Comparison of ENCODE assay signal across 27 cellular contexts in genomic region chr17:9693755-9694154, GRCh38.
"Had no signal": no experiment of that assay in that cellular context is flagged by ENCODE, and none has a peak within 500 bp of the region (broad histone marks: within the 10 kb centered on the region; RNA-seq: fewer than 3 reads in every experiment).

No MANE protein-coding gene starts in this region.

- H3K9me3 ChIP-seq: stomach, suprapubic skin, testis, thoracic aorta, thyroid gland, tibial artery, tibial nerve, upper lobe of left lung, upper lobe of right lung, uterus, vagina had no signal

- H3K27ac ChIP-seq: stomach, suprapubic skin, testis, thoracic aorta, thyroid gland, tibial artery, tibial nerve, upper lobe of left lung, upper lobe of right lung, uterus, vagina had no signal

- DNase-seq: stimulated activated CD4-positive, alpha-beta T cell treated with anti-CD3 and anti-CD28 coated beads, Interleukin-2, amount 100 ng/mL, for 24 hours; stimulated activated CD4-positive, alpha-beta T cell treated with anti-CD3 and anti-CD28 coated beads, Interleukin-2, amount 100 ng/mL, for 48 hours; stimulated activated CD4-positive, alpha-beta T cell treated with anti-CD3 and anti-CD28 coated beads, Interleukin-4, amount 100 ng/mL, for 1 hour; stimulated activated CD4-positive, alpha-beta T cell treated with anti-CD3 and anti-CD28 coated beads, Interleukin-4, amount 100 ng/mL, for 24 hours; stimulated activated CD4-positive, alpha-beta T cell treated with anti-CD3 and anti-CD28 coated beads, Interleukin-4, amount 100 ng/mL, for 4 hours; stimulated activated CD8-positive, alpha-beta memory T cell treated with anti-CD3 and anti-CD28 coated beads, Interleukin-4, amount 100 ng/mL, for 48 hours; stimulated activated naive B cell treated with anti-CD40 and anti-IgM and Interleukin-4, amounts not matched to agents 10 μg/mL and 1 μg/mL and 100 μg/mL, for 72 hours; stimulated activated naive CD4-positive, alpha-beta T cell; stimulated activated naive CD4-positive, alpha-beta T cell treated with Interleukin-2 at 50 U/mL for 16 hours; stimulated activated naive CD8-positive, alpha-beta T cell treated with anti-CD3 and anti-CD28 coated beads, Interleukin-15, amount 100 ng/mL, for 72 hours; stimulated activated naive CD8-positive, alpha-beta T cell treated with anti-CD3 and anti-CD28 coated beads, Interleukin-15, Interleukin-2, amounts not matched to agents 100 U/mL and 50 U/mL, for 24 hours; stomach; substantia nigra; testis; thyroid gland; tibial artery; upper lobe of left lung; upper lobe of right lung; uterus had no signal

- H3K4me1 ChIP-seq: stomach, suprapubic skin, testis, thyroid gland, tibial artery, tibial nerve, upper lobe of left lung, upper lobe of right lung, uterus, vagina had no signal

- H3K27me3 Mint-ChIP-seq: stimulated activated naive B cell treated with anti-CD40 and anti-IgM and Interleukin-4, amounts not matched to agents 10 μg/mL and 1 μg/mL and 100 μg/mL, for 72 hours; stimulated activated naive CD8-positive, alpha-beta T cell treated with anti-CD3 and anti-CD28 coated beads, Interleukin-15, amount 100 ng/mL, for 72 hours; stimulated activated naive CD8-positive, alpha-beta T cell treated with anti-CD3 and anti-CD28 coated beads, Interleukin-15, Interleukin-2, amounts not matched to agents 100 ng/mL and 50 ng/mL, for 24 hours; type B pancreatic cell had no signal

- H3K4me3 ChIP-seq: stomach, suprapubic skin, testis, thoracic aorta, thyroid gland, tibial artery, tibial nerve, upper lobe of left lung, upper lobe of right lung, uterus, vagina had no signal

- H3K27ac Mint-ChIP-seq: stimulated activated effector memory CD8-positive, alpha-beta T cell treated with anti-CD3 and anti-CD28 coated beads, Interleukin-12 subunit alpha, Interleukin-12 subunit beta, amount 100 ng/mL, for 72 hours; stimulated activated memory B cell treated with anti-CD40 and anti-IgM and Interleukin-4, amounts not matched to agents 10 μg/mL and 1 μg/mL and 100 μg/mL, for 72 hours; stimulated activated naive B cell treated with anti-CD40 and anti-IgM and Interleukin-4, amounts not matched to agents 10 μg/mL and 1 μg/mL and 100 μg/mL, for 72 hours; stimulated activated naive CD8-positive, alpha-beta T cell treated with anti-CD3 and anti-CD28 coated beads, Interleukin-15, amount 100 ng/mL, for 72 hours; stimulated activated naive CD8-positive, alpha-beta T cell treated with anti-CD3 and anti-CD28 coated beads, Interleukin-15, Interleukin-2, amounts not matched to agents 100 ng/mL and 50 ng/mL, for 24 hours; type B pancreatic cell had no signal

- H3K4me3 Mint-ChIP-seq: stimulated activated effector memory CD8-positive, alpha-beta T cell treated with anti-CD3 and anti-CD28 coated beads, Interleukin-12 subunit alpha, Interleukin-12 subunit beta, amount 100 ng/mL, for 72 hours; stimulated activated memory B cell treated with anti-CD40 and anti-IgM and Interleukin-4, amounts not matched to agents 10 μg/mL and 1 μg/mL and 100 μg/mL, for 72 hours; stimulated activated naive B cell treated with anti-CD40 and anti-IgM and Interleukin-4, amounts not matched to agents 10 μg/mL and 1 μg/mL and 100 μg/mL, for 72 hours; stimulated activated naive CD8-positive, alpha-beta T cell treated with anti-CD3 and anti-CD28 coated beads, Interleukin-15, amount 100 ng/mL, for 72 hours; stimulated activated naive CD8-positive, alpha-beta T cell treated with anti-CD3 and anti-CD28 coated beads, Interleukin-15, Interleukin-2, amounts not matched to agents 100 ng/mL and 50 ng/mL, for 24 hours; type B pancreatic cell had no signal

- H3K36me3 ChIP-seq: suprapubic skin, thoracic aorta, tibial artery, tibial nerve, upper lobe of right lung, uterus, vagina had no signal

- H3K4me1 Mint-ChIP-seq: stimulated activated effector memory CD8-positive, alpha-beta T cell treated with anti-CD3 and anti-CD28 coated beads, Interleukin-12 subunit alpha, Interleukin-12 subunit beta, amount 100 ng/mL, for 72 hours; stimulated activated memory B cell treated with anti-CD40 and anti-IgM and Interleukin-4, amounts not matched to agents 10 μg/mL and 1 μg/mL and 100 μg/mL, for 72 hours; stimulated activated naive B cell treated with anti-CD40 and anti-IgM and Interleukin-4, amounts not matched to agents 10 μg/mL and 1 μg/mL and 100 μg/mL, for 72 hours; stimulated activated naive CD8-positive, alpha-beta T cell treated with anti-CD3 and anti-CD28 coated beads, Interleukin-15, amount 100 ng/mL, for 72 hours had no signal

- ATAC-seq: stimulated activated effector memory CD8-positive, alpha-beta T cell treated with anti-CD3 and anti-CD28 coated beads, Interleukin-12 subunit alpha, Interleukin-12 subunit beta, amount 100 ng/mL, for 72 hours; stimulated activated memory B cell treated with anti-CD40 and anti-IgM and Interleukin-4, amounts not matched to agents 10 μg/mL and 1 μg/mL and 100 μg/mL, for 72 hours; stimulated activated naive B cell treated with anti-CD40 and anti-IgM and Interleukin-4, amounts not matched to agents 10 μg/mL and 1 μg/mL and 100 μg/mL, for 72 hours; stimulated activated naive CD8-positive, alpha-beta T cell treated with anti-CD3 and anti-CD28 coated beads, Interleukin-15, amount 100 ng/mL, for 72 hours; stimulated activated naive CD8-positive, alpha-beta T cell treated with anti-CD3 and anti-CD28 coated beads, Interleukin-15, Interleukin-2, amounts not matched to agents 100 U/mL and 50 U/mL, for 24 hours; upper lobe of right lung had no signal

- H3K36me3 Mint-ChIP-seq: stimulated activated effector memory CD8-positive, alpha-beta T cell treated with anti-CD3 and anti-CD28 coated beads, Interleukin-12 subunit alpha, Interleukin-12 subunit beta, amount 100 ng/mL, for 72 hours; stimulated activated memory B cell treated with anti-CD40 and anti-IgM and Interleukin-4, amounts not matched to agents 10 μg/mL and 1 μg/mL and 100 μg/mL, for 72 hours; stimulated activated naive B cell treated with anti-CD40 and anti-IgM and Interleukin-4, amounts not matched to agents 10 μg/mL and 1 μg/mL and 100 μg/mL, for 72 hours had no signal

- H3K27me3 ChIP-seq: stomach, suprapubic skin, testis, thyroid gland, tibial artery, tibial nerve, upper lobe of left lung, upper lobe of right lung, uterus, vagina had no signal

- H3K9me3 Mint-ChIP-seq: stimulated activated effector memory CD8-positive, alpha-beta T cell treated with anti-CD3 and anti-CD28 coated beads, Interleukin-12 subunit alpha, Interleukin-12 subunit beta, amount 100 ng/mL, for 72 hours; stimulated activated naive CD8-positive, alpha-beta T cell treated with anti-CD3 and anti-CD28 coated beads, Interleukin-15, Interleukin-2, amounts not matched to agents 100 ng/mL and 50 ng/mL, for 24 hours; type B pancreatic cell had no signal
